Comparison of ENCODE assay signal across 1 cellular context in genomic region chr10:132446661-132447445, GRCh38.
TF ChIP-seq lines count a peak whose summit lies in the region.

No MANE protein-coding gene starts in this region.

TF ChIP-seq in K562, 482 proteins besides CTCF, POLR2A, EP300 and RAD21 (continued from another document):
- no peak for TF ChIP-seq RERE (CRISPR knock-in tag; IDR thresholded peaks at IDR 0.05; ENCODE audit: borderline replicate concordance)
- TF ChIP-seq PHF8 (IDR thresholded peaks at IDR 0.05; ENCODE audit: borderline replicate concordance, low read length), result peak; percentile 32; the same call in 1 of the 2 replicates
- TF ChIP-seq SIX5 (IDR thresholded peaks at IDR 0.05; ENCODE audit: borderline replicate concordance in 1 of 2, insufficient read depth in 1 of 2, low read depth in 1 of 2, low read length in 2 of 2), result no peak
- no peak for TF ChIP-seq FOXK2 (conservative IDR thresholded peaks at IDR 0.05 in 1 of 2, IDR thresholded peaks at IDR 0.05 in 1 of 2; ENCODE audit: low read depth in 2 of 2)
- TF ChIP-seq ESRRA (IDR thresholded peaks at IDR 0.05; ENCODE audit: borderline replicate concordance, low read depth), result no peak
- TF ChIP-seq CTCFL (IDR thresholded peaks at IDR 0.05; ENCODE audit: borderline replicate concordance, insufficient read depth, low read depth, low read length, poor library complexity, severe bottlenecking), result no peak
- TF ChIP-seq CBX3 (IDR thresholded peaks at IDR 0.05; ENCODE audit: borderline replicate concordance in 1 of 2, low read length in 2 of 2), result peak in 1 of 2 experiments; percentile 19; a peak in 1 of 3 replicates
- peak; percentile 42; the same call in 1 of the 2 replicates for TF ChIP-seq MYNN (IDR thresholded peaks at IDR 0.05)
- TF ChIP-seq MYNN (CRISPR knock-in tag; IDR thresholded peaks at IDR 0.05), result no peak
- peak; percentile 83 for TF ChIP-seq ETV1 (tag; conservative IDR thresholded peaks at IDR 0.05; ENCODE audit: low read depth)
- TF ChIP-seq HDAC1 (IDR thresholded peaks at IDR 0.05), result peak in 1 of 2 experiments; percentile 47; a peak in 1 of 4 replicates
- no peak for TF ChIP-seq RFX7 (CRISPR knock-in tag; IDR thresholded peaks at IDR 0.05)
- no peak for TF ChIP-seq ZNF445 (CRISPR knock-in tag; IDR thresholded peaks at IDR 0.05; ENCODE audit: low read depth)
- no peak for TF ChIP-seq RBM22 (IDR thresholded peaks at IDR 0.05; ENCODE audit: low read depth, low read length, poor library complexity, severe bottlenecking)
- no peak for TF ChIP-seq THRA (IDR thresholded peaks at IDR 0.05)
- no peak for TF ChIP-seq NR2C2 (CRISPR knock-in tag; IDR thresholded peaks at IDR 0.05)
- 0 out of 2 replicates have a peak, but pooled peaks have one; percentile 35 for TF ChIP-seq NR2C2 (tag; IDR thresholded peaks at IDR 0.05)
- no peak for TF ChIP-seq MLLT1 (IDR thresholded peaks at IDR 0.05)
- TF ChIP-seq CHD1 (IDR thresholded peaks at IDR 0.05; ENCODE audit: low read length), result no peak
- peak; percentile 29; the same call in 1 of the 2 replicates for TF ChIP-seq SMC3 (conservative IDR thresholded peaks at IDR 0.05; ENCODE audit: insufficient read depth, low read depth, low read length)
- TF ChIP-seq OTX1 (CRISPR knock-in tag; IDR thresholded peaks at IDR 0.05), result no peak
- TF ChIP-seq TAF15 (IDR thresholded peaks at IDR 0.05; ENCODE audit: low read depth, low read length), result no peak
- TF ChIP-seq NFIC (IDR thresholded peaks at IDR 0.05), result peak; percentile 34; the same call in 1 of the 2 replicates
- TF ChIP-seq HNRNPH1 (optimal IDR thresholded peaks at IDR 0.05; ENCODE audit: low read depth, low read length), result no peak
- TF ChIP-seq ZNF175 (CRISPR knock-in tag; IDR thresholded peaks at IDR 0.05; ENCODE audit: low read depth), result peak; percentile 33; the same call in 1 of the 2 replicates
- peak; percentile 77; the same call in 1 of the 2 replicates for TF ChIP-seq ETV5 (CRISPR knock-in tag; IDR thresholded peaks at IDR 0.05; ENCODE audit: low read depth)
- TF ChIP-seq ZNF589 (CRISPR knock-in tag; IDR thresholded peaks at IDR 0.05; ENCODE audit: low read depth), result 0 out of 2 replicates have a peak, but pooled peaks have one; percentile 49
- 0 out of 2 replicates have a peak, but pooled peaks have one; percentile 17 for TF ChIP-seq SMAD4 (CRISPR knock-in tag; conservative IDR thresholded peaks at IDR 0.05)
- TF ChIP-seq MTA3 (IDR thresholded peaks at IDR 0.05; ENCODE audit: borderline replicate concordance), result 0 out of 2 replicates have a peak, but pooled peaks have one; percentile 32
- no peak for TF ChIP-seq EGR1 (conservative IDR thresholded peaks at IDR 0.05)
- TF ChIP-seq VEZF1 (CRISPR knock-in tag; IDR thresholded peaks at IDR 0.05), result peak; percentile 84
- TF ChIP-seq CBX5 (IDR thresholded peaks at IDR 0.05; ENCODE audit: borderline replicate concordance, low read depth), result no peak
- no peak for TF ChIP-seq MAX (CRISPR knock-in tag; IDR thresholded peaks at IDR 0.05)
- TF ChIP-seq YY1 (IDR thresholded peaks at IDR 0.05; ENCODE audit: borderline replicate concordance in 1 of 3, control insufficient read depth in 1 of 3, extremely low read depth in 1 of 3, insufficient read depth in 3 of 3, insufficient read length in 1 of 3, insufficient replicate concordance in 2 of 3, low read depth in 1 of 3, low read length in 2 of 3), result peak in 2 of 3 experiments; percentile 15 to 23
- no peak for TF ChIP-seq KLF13 (tag; IDR thresholded peaks at IDR 0.05; ENCODE audit: borderline replicate concordance, low read depth)
- TF ChIP-seq MAFK (IDR thresholded peaks at IDR 0.05; ENCODE audit: low read length), result no peak
- TF ChIP-seq MYC (IDR thresholded peaks at IDR 0.05; ENCODE audit: low read depth, low read length), result 0 out of 2 replicates have a peak, but pooled peaks have one; percentile 24
- TF ChIP-seq MYC (CRISPR knock-in tag; IDR thresholded peaks at IDR 0.05; ENCODE audit: borderline replicate concordance, low read depth), result no peak
- TF ChIP-seq NRF1 (conservative IDR thresholded peaks at IDR 0.05 in 1 of 2, IDR thresholded peaks at IDR 0.05 in 1 of 2), result 0 out of 4 replicates have a peak, but pooled peaks have one; percentile 20 to 39
- no peak for TF ChIP-seq THAP7 (CRISPR knock-in tag; IDR thresholded peaks at IDR 0.05)
- no peak for TF ChIP-seq ARNT (IDR thresholded peaks at IDR 0.05)
- no peak for TF ChIP-seq HOXB6 (CRISPR knock-in tag; IDR thresholded peaks at IDR 0.05; ENCODE audit: borderline replicate concordance)
- no peak for TF ChIP-seq NEUROD1 (IDR thresholded peaks at IDR 0.05; ENCODE audit: borderline replicate concordance, low read depth, low read length, partially characterized antibody)
- no peak for TF ChIP-seq CEBPB (tag; IDR thresholded peaks at IDR 0.05)
- no peak for TF ChIP-seq FOXP4 (CRISPR knock-in tag; IDR thresholded peaks at IDR 0.05; ENCODE audit: borderline replicate concordance)
- TF ChIP-seq CBFA2T2 (conservative IDR thresholded peaks at IDR 0.05), result no peak
- peak; percentile 88 for TF ChIP-seq ZFX (CRISPR knock-in tag; IDR thresholded peaks at IDR 0.05)
- peak; percentile 67; the same call in 1 of the 2 replicates for TF ChIP-seq RBFOX2 (IDR thresholded peaks at IDR 0.05; ENCODE audit: low read depth, low read length)
- peak; percentile 22 for TF ChIP-seq PHF20 (IDR thresholded peaks at IDR 0.05; ENCODE audit: partially characterized antibody)
